ENCODE assay signal across 21 cellular contexts in the genomic region with DNA sequence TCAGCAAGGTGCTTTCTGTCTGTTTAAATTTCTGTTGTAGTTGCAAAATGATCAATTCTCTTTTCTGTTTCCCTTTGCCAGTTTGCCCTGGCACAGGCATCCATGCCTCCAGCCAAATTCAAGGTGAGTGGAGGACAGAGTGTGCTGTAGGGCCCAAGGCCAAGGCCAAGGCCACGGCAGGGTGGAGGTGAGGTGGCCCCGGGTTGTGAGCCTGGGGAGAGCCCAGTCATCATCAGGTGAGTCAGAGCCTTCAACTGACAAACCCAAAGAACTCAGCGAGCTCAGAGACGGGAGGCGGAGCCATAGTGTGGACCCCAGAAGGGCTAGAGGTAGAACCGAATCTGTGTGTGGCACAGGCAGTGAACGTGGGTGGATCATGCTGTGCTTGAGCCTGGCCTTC. TPM values are rescaled to one million over a fixed set of nuclear protein-coding genes. Genes with fewer than 3 reads are reported as not detected.
A peak's percentile ranks its signal among the peaks of the same experiment; 100 is the strongest.
DNase-seq lines count a peak whose midpoint lies in the region; ATAC-seq, FAIRE-seq and TF ChIP-seq lines count a peak whose summit lies in the region.
"Had no signal": no experiment of that assay in that cellular context is flagged by ENCODE, and none has a peak within 500 bp of the region (broad histone marks: within the 10 kb centered on the region; RNA-seq: fewer than 3 reads in every experiment).

No MANE protein-coding gene starts in this region.

- WGBS in pancreas, 2 donors = 39 to 51% methylated on average over 7 of the region's 7 CpGs
- WGBS in SK-N-SH (ENCODE audit: low lambda C conversion rate) = 82% methylated on average over 7 of the region's 7 CpGs

- no peaks in the 10 kb centered on the region for H3K4me1 Mint-ChIP-seq in activated CD8-positive, alpha-beta memory T cell treated with anti-CD3 and anti-CD28 coated beads, Interleukin-2, amount 10 ng/mL, durations not matched to agents 7 days and 5 days

- no peaks in the 10 kb centered on the region for H3K79me2 ChIP-seq in SK-N-SH (ENCODE audit: insufficient read depth)

- intact Hi-C loops in pancreas (cut with DNase I) = no loop called here

- no peaks in the 10 kb centered on the region for H3F3A ChIP-seq in SK-N-SH (replicated peaks; ENCODE audit: insufficient read depth)

- H3K4me1 ChIP-seq in pancreas = peaks cover 22 to 28% (median 22%) of the 10 kb centered on the region in 3 donors
- no peaks in the 10 kb centered on the region for H3K4me1 ChIP-seq in effector memory CD4-positive, alpha-beta T cell (ENCODE audit: control insufficient read depth, insufficient read depth, low read length, poor library complexity, severe bottlenecking)
- peaks cover 0 to 4% of the 10 kb centered on the region in 2 experiments; a peak in 1 of 4 replicates for H3K4me1 ChIP-seq in SK-N-SH (ENCODE audit: control insufficient read depth in 1 of 2, insufficient read depth in 2 of 2, low read depth in 1 of 2, low read length in 1 of 2)

- no peaks in the 10 kb centered on the region for H3K9me2 ChIP-seq in SK-N-SH

- H3K9me3 ChIP-seq in pancreas = no peaks in the 10 kb centered on the region
- no peaks in the 10 kb centered on the region for H3K9me3 ChIP-seq in effector memory CD4-positive, alpha-beta T cell (ENCODE audit: control insufficient read depth, low read length)
- no peaks in the 10 kb centered on the region for H3K9me3 ChIP-seq in SK-N-SH
- H3K9me3 ChIP-seq: MG63 had no signal

- no peak overlapping the region for H3K27ac Mint-ChIP-seq in activated CD8-positive, alpha-beta memory T cell treated with anti-CD3 and anti-CD28 coated beads, Interleukin-2, amount 10 ng/mL, durations not matched to agents 7 days and 5 days

- peaks cover 36% of the 10 kb centered on the region for H3K27me3 Mint-ChIP-seq in activated CD8-positive, alpha-beta memory T cell treated with anti-CD3 and anti-CD28 coated beads, Interleukin-2, amount 10 ng/mL, durations not matched to agents 7 days and 5 days

- peak; percentile 46 for DNase-seq in activated CD8-positive, alpha-beta memory T cell treated with anti-CD3 and anti-CD28 coated beads, Interleukin-2, amount 50 U/mL, for 48 hours
- no peak for DNase-seq in activated CD8-positive, alpha-beta memory T cell treated with anti-CD3 and anti-CD28 coated beads, Interleukin-2, amount 10 ng/mL, durations not matched to agents 7 days and 5 days
- peak; percentile 15 for DNase-seq in Daoy (ENCODE audit: low read depth)
- DNase-seq in coronary artery (ENCODE audit: low spot score) = peak; percentile 26
- peak in 5 of 6 donors; percentile 69 to 86 (median 81) for DNase-seq in pancreas
- DNase-seq in effector memory CD4-positive, alpha-beta T cell = no peak
- DNase-seq in DMS153 treated with DMSO at 0.1 percent for 48 hours (lab: John Stamatoyannopoulos, UW; ENCODE audit: unreplicated experiment) = no peak
- DNase-seq in SK-N-SH = no peak
- DNase-seq: 8988T, C1 segment of cervical spinal cord, COR-L47, GM23248, MG63, NCI-H1105, NCI-H187 treated with DMSO at 0.1 percent for 48 hours, NCI-H446, NCI-H774, SHP77 treated with DMSO at 0.1 percent for 48 hours had no signal

- no peak for ATAC-seq in activated CD8-positive, alpha-beta memory T cell treated with anti-CD3 and anti-CD28 coated beads, Interleukin-2, amount 10 ng/mL, durations not matched to agents 7 days and 5 days
- peak; percentile 62 to 87 (median 83) for ATAC-seq in pancreas
- ATAC-seq: Panc1 had no signal

- H3K9me3 Mint-ChIP-seq in activated CD8-positive, alpha-beta memory T cell treated with anti-CD3 and anti-CD28 coated beads, Interleukin-2, amount 10 ng/mL, durations not matched to agents 7 days and 5 days (ENCODE audit: low read depth) = no peaks in the 10 kb centered on the region

- no peaks in the 10 kb centered on the region for H3K36me3 ChIP-seq in pancreas
- no peaks in the 10 kb centered on the region for H3K36me3 ChIP-seq in effector memory CD4-positive, alpha-beta T cell (ENCODE audit: control insufficient read depth, insufficient read depth, low read length)
- H3K36me3 ChIP-seq in SK-N-SH (replicated peaks in 1 of 2; ENCODE audit: control insufficient read depth in 1 of 2, insufficient read depth in 2 of 2, low read length in 1 of 2) = no peaks in the 10 kb centered on the region
- H3K36me3 ChIP-seq: MG63 had no signal

- POLR2A ChIA-PET in SK-N-SH (lab: Yijun Ruan, JAX) = no interaction called here

- H3K27me3 ChIP-seq in pancreas = no peaks in the 10 kb centered on the region
- no peaks in the 10 kb centered on the region for H3K27me3 ChIP-seq in effector memory CD4-positive, alpha-beta T cell (replicated peaks; ENCODE audit: control insufficient read depth, insufficient read depth, low read length, poor library complexity, severe bottlenecking)
- H3K27me3 ChIP-seq in SK-N-SH (ENCODE audit: insufficient read depth) = no peaks in the 10 kb centered on the region
- H3K27me3 ChIP-seq: MG63 had no signal

- no peak for TF ChIP-seq EP300 in SK-N-SH (IDR thresholded peaks at IDR 0.05; ENCODE audit: borderline replicate concordance in 1 of 2, low read depth in 1 of 2, low read length in 1 of 2)

- CTCF ChIA-PET in activated CD8-positive, alpha-beta memory T cell treated with anti-CD3 and anti-CD28 coated beads, Interleukin-2, amount 10 ng/mL, durations not matched to agents 7 days and 5 days (lab: Charles Lee) = no interaction called here
- CTCF ChIA-PET in SK-N-SH (lab: Yijun Ruan, JAX) = no interaction called here

- H3K27ac ChIP-seq in coronary artery (no peak overlapping the region), pancreas (peak overlapping the region in 1 of 4 donors; percentile 57), SK-N-SH (ENCODE audit: low read depth in 2 of 2, low read length in 1 of 2) (no peak overlapping the region)
- H3K27ac ChIP-seq in effector memory CD4-positive, alpha-beta T cell (ENCODE audit: insufficient read depth, low read length, poor library complexity, severe bottlenecking) = no peak overlapping the region
- H3K27ac ChIP-seq: GM23248, KMS-11 had no signal

- TF ChIP-seq RAD21 in SK-N-SH (IDR thresholded peaks at IDR 0.05; ENCODE audit: low read length) = no peak

- no peak overlapping the region for H3K4me3 ChIP-seq in coronary artery
- no peak overlapping the region for H3K4me3 ChIP-seq in pancreas
- H3K4me3 ChIP-seq in effector memory CD4-positive, alpha-beta T cell (ENCODE audit: insufficient read depth, low read depth, low read length, poor library complexity, severe bottlenecking) = no peak overlapping the region
- H3K4me3 ChIP-seq in SK-N-SH (ENCODE audit: low read depth in 2 of 2, low read length in 1 of 2) = no peak overlapping the region
- H3K4me3 ChIP-seq: GM23248, MG63 had no signal

- no peak overlapping the region for H3K4me3 Mint-ChIP-seq in activated CD8-positive, alpha-beta memory T cell treated with anti-CD3 and anti-CD28 coated beads, Interleukin-2, amount 10 ng/mL, durations not matched to agents 7 days and 5 days

- no peaks in the 10 kb centered on the region for H4K20me1 ChIP-seq in SK-N-SH (ENCODE audit: insufficient read depth)

- no peak overlapping the region for H3K9ac ChIP-seq in SK-N-SH
- H3K9ac ChIP-seq: GM23248, KMS-11 had no signal

- no peaks in the 10 kb centered on the region for H3K36me3 Mint-ChIP-seq in activated CD8-positive, alpha-beta memory T cell treated with anti-CD3 and anti-CD28 coated beads, Interleukin-2, amount 10 ng/mL, durations not matched to agents 7 days and 5 days

- no peak overlapping the region for H3K4me2 ChIP-seq in SK-N-SH
- H3K4me2 ChIP-seq: KMS-11 had no signal

- H2AFZ ChIP-seq in SK-N-SH (ENCODE audit: low read depth) = no peak overlapping the region
- H2AFZ ChIP-seq: GM23248 had no signal

- FAIRE-seq in pancreas (lab: Jason Lieb, UNC) = no peak
- FAIRE-seq: G401.6 had no signal

- TF ChIP-seq CTCF in coronary artery (IDR thresholded peaks at IDR 0.05) = no peak
- TF ChIP-seq CTCF in pancreas (IDR thresholded peaks at IDR 0.05) = no peak
- no peak for TF ChIP-seq CTCF in SK-N-SH (IDR thresholded peaks at IDR 0.05)

TF ChIP-seq in SK-N-SH, 30 proteins besides CTCF, POLR2A, EP300 and RAD21:
- TF ChIP-seq SIN3A (IDR thresholded peaks at IDR 0.05; ENCODE audit: borderline replicate concordance, low read depth, low read length) (no peak), FOXM1 (IDR thresholded peaks at IDR 0.05; ENCODE audit: low read depth) (no peak), FOXJ3 (CRISPR knock-in tag; IDR thresholded peaks at IDR 0.05) (no peak), TAF1 (IDR thresholded peaks at IDR 0.05; ENCODE audit: borderline replicate concordance, low read depth, low read length) (no peak)

RNA-seq across cellular contexts. Expression of a gene that starts 55.7 kb away (rescaled TPM):
- total RNA-seq in activated CD8-positive, alpha-beta memory T cell treated with anti-CD3 and anti-CD28 coated beads, Interleukin-2, amount 10 ng/mL, durations not matched to agents 7 days and 5 days = 10 to 100 TPM; 11.9 to 46.8 TPM
- 2.4 and 4.8 TPM in 2 replicates for total RNA-seq in Daoy (2014; rRNA removed; shearing (Covaris generic))
- 10 to 100 TPM in 3 of 6 donors, 1 to 10 TPM in 3; 5.5 to 14.9 (median 10.0) TPM for total RNA-seq in pancreas
- polyA plus RNA-seq in pancreas (1 to 10 TPM; 2.7 to 4.4 TPM), SK-N-SH (2012; rRNA removed) (2.4 and 3.3 TPM in 2 replicates)
- polyA plus RNA-seq in SK-N-SH (2012; cell fraction: cytosol; rRNA removed) = 2.8 and 3.3 TPM in 2 replicates
- polyA plus RNA-seq in SK-N-SH (2012; cell fraction: nucleus; rRNA removed) = 5.1 and 7.3 TPM in 2 replicates

Comparison
In these comparisons a context has a peak if more than half of its experiments do, and no peak if none do; other contexts are left out.
1. DNase-seq: peak in activated CD8-positive, alpha-beta memory T cell treated with anti-CD3 and anti-CD28 coated beads, Interleukin-2, amount 50 U/mL, for 48 hours (single experiment), Daoy (single experiment), coronary artery (single experiment) and pancreas (5 of 6); none in activated CD8-positive, alpha-beta memory T cell treated with anti-CD3 and anti-CD28 coated beads, Interleukin-2, amount 10 ng/mL, durations not matched to agents 7 days and 5 days (single experiment), effector memory CD4-positive, alpha-beta T cell (0 of 3), DMS153 treated with DMSO at 0.1 percent for 48 hours (single experiment) and SK-N-SH (single experiment).